24 cellular contexts compared by ENCODE assay signal in genomic region chr11:44145011-44145777, GRCh38. TPM values are rescaled to one million over a fixed set of nuclear protein-coding genes. Genes with fewer than 3 reads are reported as not detected.
DNase-seq lines count a peak whose midpoint lies in the region; ATAC-seq, FAIRE-seq and TF ChIP-seq lines count a peak whose summit lies in the region.
"Had no signal": no experiment of that assay in that cellular context is flagged by ENCODE, and none has a peak within 500 bp of the region (broad histone marks: within the 10 kb centered on the region; RNA-seq: fewer than 3 reads in every experiment).

No MANE protein-coding gene starts in this region.

- H3K79me2 ChIP-seq in K562 (ENCODE audit: control insufficient read depth, insufficient read depth, low read length), result no peaks in the 10 kb centered on the region

- H3K56ac ChIP-seq in IMR-90 (ENCODE audit: extremely low read depth, insufficient read depth, low read length), result no peak overlapping the region

- no peak overlapping the region for H4K91ac ChIP-seq in IMR-90 (ENCODE audit: insufficient read depth, low read depth, low read length)

- no peak overlapping the region for H4K8ac ChIP-seq in IMR-90 (ENCODE audit: low read depth in 2 of 2, low read length in 2 of 2)

- H4K5ac ChIP-seq in IMR-90 (ENCODE audit: low read depth, low read length), result no peak overlapping the region

- H3K4ac ChIP-seq in IMR-90 (ENCODE audit: low read depth, low read length), result no peak overlapping the region

- H3K27ac ChIP-seq in IMR-90 (ENCODE audit: insufficient read depth, low read length), result no peak overlapping the region
- no peak overlapping the region for H3K27ac ChIP-seq in K562 (ENCODE audit: extremely low read depth, low read depth, low read length)
- H3K27ac ChIP-seq in naive thymus-derived CD4-positive, alpha-beta T cell (ENCODE audit: low read depth, low read length), result no peak overlapping the region
- H3K27ac ChIP-seq: HL-60, KMS-11, SJCRH30 had no signal

- H2AFZ ChIP-seq in IMR-90 (replicated peaks; ENCODE audit: low read length, poor library complexity) (no peak overlapping the region), K562 (ENCODE audit: low read depth, low read length) (no peak overlapping the region)

- peak; percentile 15 for FAIRE-seq in K562 (lab: Jason Lieb, UNC)
- FAIRE-seq: HepG2, RCC 7860 had no signal

- peaks cover 5% of the 10 kb centered on the region; the same call in 1 of the 2 replicates for H3K36me3 ChIP-seq in IMR-90 (ENCODE audit: control insufficient read depth, insufficient read depth, low read length)
- peaks cover 13% of the 10 kb centered on the region; the same call in 1 of the 3 replicates for H3K36me3 ChIP-seq in K562 (ENCODE audit: control insufficient read depth, insufficient read depth, low read length)
- peaks cover 0 to 25% (median 3%) of the 10 kb centered on the region in 3 experiments for H3K36me3 ChIP-seq in naive thymus-derived CD4-positive, alpha-beta T cell (ENCODE audit: control insufficient read depth in 2 of 3, insufficient read depth in 3 of 3, low read length in 3 of 3)

- H3K9me3 ChIP-seq in IMR-90 (ENCODE audit: control insufficient read depth, insufficient read depth, low read length), result no peaks in the 10 kb centered on the region
- H3K9me3 ChIP-seq in K562 (replicated peaks; ENCODE audit: control insufficient read depth, insufficient read depth, low read depth, low read length), result no peaks in the 10 kb centered on the region
- H3K9me3 ChIP-seq in naive thymus-derived CD4-positive, alpha-beta T cell (ENCODE audit: control insufficient read depth in 2 of 3, low read length in 3 of 3), result no peaks in the 10 kb centered on the region
- H3K9me3 ChIP-seq: BLaER1 treated with 17β-estradiol and CSF1 and Interleukin-3, amounts not matched to agents 10 nM and 100 nM; SJCRH30 had no signal

- peaks cover 9 to 80% (median 60%) of the 10 kb centered on the region in 5 donors for H3K36me3 Mint-ChIP-seq in naive thymus-derived CD4-positive, alpha-beta T cell
- H3K36me3 Mint-ChIP-seq in activated T-cell treated with anti-CD3 and anti-CD28 coated beads, Interleukin-2, amount 50 U/mL, for 4 hours (ENCODE audit: insufficient read depth), result peaks cover 51% of the 10 kb centered on the region

- H3K27me3 ChIP-seq in IMR-90 (ENCODE audit: control insufficient read depth, insufficient read depth, low read length) (no peaks in the 10 kb centered on the region), K562 (ENCODE audit: control insufficient read depth in 2 of 2, insufficient read depth in 2 of 2, low read length in 2 of 2) (no peaks in the 10 kb centered on the region)
- no peaks in the 10 kb centered on the region for H3K27me3 ChIP-seq in naive thymus-derived CD4-positive, alpha-beta T cell (ENCODE audit: control insufficient read depth in 2 of 2, insufficient read depth in 2 of 2, low read length in 2 of 2)
- H3K27me3 ChIP-seq: BLaER1 treated with 17β-estradiol and CSF1 and Interleukin-3, amounts not matched to agents 10 nM and 100 nM; SJCRH30 had no signal

- H2BK20ac ChIP-seq in IMR-90 (ENCODE audit: low read depth, low read length), result no peak overlapping the region

- no peaks in the 10 kb centered on the region for H3K4me1 Mint-ChIP-seq in naive thymus-derived CD4-positive, alpha-beta T cell
- H3K4me1 Mint-ChIP-seq in activated T-cell treated with anti-CD3 and anti-CD28 coated beads, Interleukin-2, amount 50 U/mL, for 4 hours (ENCODE audit: low read depth), result no peaks in the 10 kb centered on the region

- H4K20me1 ChIP-seq in IMR-90 (ENCODE audit: insufficient read depth, low read length) (no peaks in the 10 kb centered on the region), K562 (replicated peaks; ENCODE audit: control insufficient read depth, insufficient read depth, low read length) (no peaks in the 10 kb centered on the region)
- H4K20me1 ChIP-seq: BLaER1 treated with 17β-estradiol and CSF1 and Interleukin-3, amounts not matched to agents 10 nM and 100 nM had no signal

- no peak overlapping the region for H3K18ac ChIP-seq in IMR-90 (ENCODE audit: low read depth, low read length)

- no peak overlapping the region for H3K23ac ChIP-seq in IMR-90 (ENCODE audit: low read depth, low read length)

- no peak overlapping the region for H2BK5ac ChIP-seq in IMR-90 (ENCODE audit: low read depth, low read length, poor library complexity, severe bottlenecking)

- POLR2A ChIA-PET in IMR-90 (lab: Charles Lee; ENCODE audit: unreplicated experiment), result no interaction called here
- POLR2A ChIA-PET in K562 (lab: Yijun Ruan, JAX), result interaction anchor here (0.8 kb wide), 1 partner anchor 22 kb away, joined by 3 read pairs; no protein-coding TSS in a partner anchor
- POLR2A ChIA-PET in naive thymus-derived CD4-positive, alpha-beta T cell (lab: Charles Lee), result no interaction called here

- in situ Hi-C loops in IMR-90 (cut with MboI; ENCODE audit: low sequenced_read_pairs) (no loop called here), K562 (cut with MboI) (no loop called here)

- TF ChIP-seq POLR2A in IMR-90 (IDR thresholded peaks at IDR 0.05; ENCODE audit: low read depth, low read length) (no peak), K562 (conservative IDR thresholded peaks at IDR 0.05) (no peak)

- no peak overlapping the region for H3K4me3 Mint-ChIP-seq in naive thymus-derived CD4-positive, alpha-beta T cell
- no peak overlapping the region for H3K4me3 Mint-ChIP-seq in activated T-cell treated with anti-CD3 and anti-CD28 coated beads, Interleukin-2, amount 50 U/mL, for 4 hours
- H3K4me3 Mint-ChIP-seq: CD8-positive, alpha-beta T cell had no signal

- TF ChIP-seq RAD21 in IMR-90 (IDR thresholded peaks at IDR 0.05; ENCODE audit: low read length) (no peak), K562 (CRISPR knock-in tag; conservative IDR thresholded peaks at IDR 0.05 in 1 of 2, IDR thresholded peaks at IDR 0.05 in 1 of 2) (no peak)

- ATAC-seq in IMR-90 (ENCODE audit: low read depth) (0 out of 2 replicates have a peak, but pooled peaks have one; percentile 32), K562 (no peak)
- no peak for ATAC-seq in naive thymus-derived CD4-positive, alpha-beta T cell
- no peak for ATAC-seq in activated T-cell treated with anti-CD3 and anti-CD28 coated beads, Interleukin-2, amount 50 U/mL, for 4 hours
- ATAC-seq: CD8-positive, alpha-beta T cell; HepG2 had no signal

- H3K14ac ChIP-seq in IMR-90 (replicated peaks; ENCODE audit: low read depth, low read length), result no peak overlapping the region

- DNase-seq in IMR-90 (peak; percentile 38), K562 (ENCODE audit: extremely low read depth in 1 of 4, low spot score in 3 of 4) (no peak), iris pigment epithelial cell (ENCODE audit: low read depth) (peak; percentile 31), smooth muscle cell of the brain vasculature (ENCODE audit: low read depth, low spot score) (peak; percentile 9), HuH-7 (ENCODE audit: low spot score) (no peak), NCI-H1417 (lab: John Stamatoyannopoulos, UW) (no peak)
- DNase-seq in naive thymus-derived CD4-positive, alpha-beta T cell, result no peak
- DNase-seq in activated T-cell treated with anti-CD3 and anti-CD28 coated beads, Interleukin-2, amount 50 U/mL, for 4 hours, result no peak
- DNase-seq: ACHN; Calu3; CD8-positive, alpha-beta T cell; EL; GF-D8; H7; NCI-H1105; NCI-H2081; NCI-H524 treated with DMSO at 0.1 percent for 48 hours; NCI-H82; SJCRH30 had no signal

- no peak overlapping the region for H2AK9ac ChIP-seq in IMR-90 (replicated peaks; ENCODE audit: low read depth, low read length, poor library complexity)

- H2BK15ac ChIP-seq in IMR-90 (ENCODE audit: low read depth, low read length), result no peak overlapping the region

- H3K79me1 ChIP-seq in IMR-90 (ENCODE audit: low read depth in 1 of 2, low read length in 2 of 2), result no peaks in the 10 kb centered on the region

- H3K4me3 ChIP-seq in IMR-90 (ENCODE audit: insufficient read depth, low read depth, low read length) (no peak overlapping the region), K562 (no peak overlapping the region)
- no peak overlapping the region for H3K4me3 ChIP-seq in naive thymus-derived CD4-positive, alpha-beta T cell (ENCODE audit: low read length)
- H3K4me3 ChIP-seq: BLaER1 treated with 17β-estradiol and CSF1 and Interleukin-3, amounts not matched to agents 10 nM and 100 nM; SJCRH30 had no signal

- H3K9ac ChIP-seq in IMR-90 (ENCODE audit: low read depth, low read length) (no peak overlapping the region), K562 (ENCODE audit: insufficient read depth in 1 of 2, low read depth in 2 of 2, low read length in 2 of 2) (no peak overlapping the region)
- H3K9ac ChIP-seq: BLaER1 treated with 17β-estradiol and CSF1 and Interleukin-3, amounts not matched to agents 10 nM and 100 nM; KMS-11 had no signal

- BruUV-seq in IMR-90 (replicated peaks; lab: Mats Ljungman, UMichigan) (no TSS peak), K562 (replicated peaks; lab: Mats Ljungman, UMichigan) (no TSS peak)

- H3K4me1 ChIP-seq in IMR-90 (ENCODE audit: control insufficient read depth, insufficient read depth, low read length), result peaks cover 2% of the 10 kb centered on the region; the same call in 1 of the 2 replicates
- H3K4me1 ChIP-seq in K562 (replicated peaks in 1 of 2; ENCODE audit: control insufficient read depth in 2 of 2, insufficient read depth in 2 of 2, low read length in 2 of 2), result peaks cover under 1 to 10% of the 10 kb centered on the region in 2 experiments; a peak in 4 of 5 replicates
- no peaks in the 10 kb centered on the region for H3K4me1 ChIP-seq in naive thymus-derived CD4-positive, alpha-beta T cell (ENCODE audit: control insufficient read depth in 2 of 2, insufficient read depth in 2 of 2, low read length in 2 of 2)

- H3K27ac Mint-ChIP-seq in naive thymus-derived CD4-positive, alpha-beta T cell, result no peak overlapping the region

- no peaks in the 10 kb centered on the region for H3K27me3 Mint-ChIP-seq in naive thymus-derived CD4-positive, alpha-beta T cell
- H3K27me3 Mint-ChIP-seq in activated T-cell treated with anti-CD3 and anti-CD28 coated beads, Interleukin-2, amount 50 U/mL, for 4 hours (ENCODE audit: low read depth), result no peaks in the 10 kb centered on the region

- no peak for TF ChIP-seq EP300 in K562 (IDR thresholded peaks at IDR 0.05; ENCODE audit: low read length)

- no CpG with 5 or more reads among the region's 3 CpGs for WGBS in IMR-90 (ENCODE audit: extremely low coverage in 2 of 2, insufficient read length in 1 of 2), 2 experiments
- WGBS in K562 (ENCODE audit: insufficient coverage, low coverage, missing lambda C conversion rate), result 78% methylated on average over 3 of the region's 3 CpGs

- H3K4me2 ChIP-seq in IMR-90 (ENCODE audit: low read depth, low read length) (no peak overlapping the region), K562 (ENCODE audit: insufficient read depth, low read length) (no peak overlapping the region)
- H3K4me2 ChIP-seq: KMS-11 had no signal

- no peak overlapping the region for H2BK120ac ChIP-seq in IMR-90 (ENCODE audit: low read depth, low read length)

- no peak overlapping the region for H2AK5ac ChIP-seq in IMR-90 (ENCODE audit: low read depth, low read length)

- no peak for TF ChIP-seq CTCF in IMR-90 (conservative IDR thresholded peaks at IDR 0.05; ENCODE audit: low read depth, low read length)
- no peak for TF ChIP-seq CTCF in K562 (IDR thresholded peaks at IDR 0.05 in 2 of 3, conservative IDR thresholded peaks at IDR 0.05 in 1 of 3; ENCODE audit: insufficient read depth in 2 of 3, low read depth in 1 of 3, low read length in 3 of 3)

- CTCF ChIA-PET in IMR-90 (lab: Yijun Ruan, JAX), result interaction anchor here (0.6 to 1.5 kb wide), 2 partner anchors 21 to 396 kb away, joined by 3 to 4 read pairs; no protein-coding TSS in a partner anchor
- CTCF ChIA-PET in K562 (lab: Yijun Ruan, JAX; ENCODE audit: low intra/inter-chr PET ratio), result no interaction called here
- CTCF ChIA-PET in naive thymus-derived CD4-positive, alpha-beta T cell (lab: Charles Lee), result no interaction called here

- intact Hi-C loops in IMR-90 (cut with micrococcal nuclease) (no loop called here), K562 (cut with micrococcal nuclease) (no loop called here)
- intact Hi-C loops in naive thymus-derived CD4-positive, alpha-beta T cell (cut with micrococcal nuclease), result no loop called here

- H3K9me3 Mint-ChIP-seq in naive thymus-derived CD4-positive, alpha-beta T cell, result peaks cover 0 to 8% (median 0%) of the 10 kb centered on the region in 11 donors
- H3K9me3 Mint-ChIP-seq in activated T-cell treated with anti-CD3 and anti-CD28 coated beads, Interleukin-2, amount 50 U/mL, for 4 hours, result no peaks in the 10 kb centered on the region
- H3K9me3 Mint-ChIP-seq: CD8-positive, alpha-beta T cell had no signal

- dilution Hi-C loops in IMR-90 (cut with HindIII; ENCODE audit: low sequenced_read_pairs, unreplicated experiment), result no loop called here

- H3K9me1 ChIP-seq in IMR-90 (ENCODE audit: insufficient read depth, low read length) (no peaks in the 10 kb centered on the region; the same call in 1 of the 2 replicates), K562 (ENCODE audit: control insufficient read depth, insufficient read depth, low read length) (no peaks in the 10 kb centered on the region)

RNA-seq across cellular contexts. Expression of gene EXT2, which starts 49.7 kb away (rescaled TPM):
- total RNA-seq in IMR-90 (2012; rRNA removed), result 66.1 and 85.3 TPM in 2 replicates
- 68.5 and 75.0 TPM in 2 replicates for polyA plus RNA-seq in IMR-90 (2012; rRNA removed)
- 56.0 and 72.5 TPM in 2 replicates for polyA plus RNA-seq in IMR-90 (2012; cell fraction: cytosol; rRNA removed)
- polyA plus RNA-seq in IMR-90 (2012; cell fraction: nucleus; rRNA removed; ENCODE audit: low replicate concordance), result 36.7 and 41.2 TPM in 2 replicates
- total RNA-seq in K562 (2011; cell fraction: chromatin; rRNA removed; ENCODE audit: low replicate concordance), result 100 and 105 TPM in 2 replicates
- total RNA-seq in K562 (2011; cell fraction: nucleolus; rRNA removed), result 133 and 140 TPM in 2 replicates
- total RNA-seq in K562 (2011; cell fraction: nucleoplasm; rRNA removed), result 105 and 121 TPM in 2 replicates
- total RNA-seq in K562 (2014; rRNA removed), result 38.8 and 39.5 TPM in 2 replicates
- total RNA-seq in K562 (2014; rRNA removed; fragmentation: Illumina TruSeq; extraction: Trizol), result 34.0 and 37.5 TPM in 2 replicates
- 38.5 and 40.9 TPM in 2 replicates for total RNA-seq in K562 (2015; rRNA removed; fragmentation: Illumina TruSeq; extraction: Trizol)
- total RNA-seq in K562 (2021), result 43.1 and 43.2 TPM in 2 replicates
- polyA plus RNA-seq in K562 (2011; rRNA removed), result 49.2 and 52.1 TPM in 2 replicates
- 42.1 and 45.0 TPM in 2 replicates for polyA plus RNA-seq in K562 (2011; cell fraction: cytosol; rRNA removed)
- polyA plus RNA-seq in K562 (2011; cell fraction: nucleus; rRNA removed), result 31.6 and 38.9 TPM in 2 replicates
- polyA plus RNA-seq in K562 (2012), result 33.7 and 39.0 TPM in 2 replicates
- polyA plus RNA-seq in K562 (2014; fragmentation: Illumina TruSeq; extraction: Trizol), result 35.0 and 38.1 TPM in 2 replicates
- 10 to 100 TPM in 1 of 2 experiments, 1 to 10 TPM in 1; 7.5 to 13.1 TPM for polyA plus RNA-seq in K562 (2014; fragmentation: Nextera tagmentation; extraction: Ambion mirVana)
- polyA plus RNA-seq in K562 (2014; rRNA removed), result 36.9 and 38.4 TPM in 2 replicates
- 80.3 and 83.4 TPM in 2 replicates for polyA minus RNA-seq in K562 (2011; rRNA and poly(A)+ RNA removed)
- polyA minus RNA-seq in K562 (2011; cell fraction: cytosol; rRNA and poly(A)+ RNA removed), result 34.9 and 35.8 TPM in 2 replicates
- 65.7 and 90.9 TPM in 2 replicates for polyA minus RNA-seq in K562 (2011; cell fraction: nucleus; rRNA and poly(A)+ RNA removed)
- 10 to 100 TPM; 27.2 to 33.4 (median 30.7) TPM for total RNA-seq in naive thymus-derived CD4-positive, alpha-beta T cell
- 10 to 100 TPM; 39.6 to 43.9 TPM for polyA plus RNA-seq in naive thymus-derived CD4-positive, alpha-beta T cell
- total RNA-seq in activated T-cell treated with anti-CD3 and anti-CD28 coated beads, Interleukin-2, amount 50 U/mL, for 4 hours, result 10 to 100 TPM; 30.4 to 37.8 (median 35.3) TPM

Comparison
In these comparisons a context has a peak if more than half of its experiments do, and no peak if none do; other contexts are left out.
1. DNase-seq: peak in IMR-90 (single experiment), iris pigment epithelial cell (single experiment) and smooth muscle cell of the brain vasculature (single experiment); none in K562 (0 of 4), naive thymus-derived CD4-positive, alpha-beta T cell (0 of 9), activated T-cell treated with anti-CD3 and anti-CD28 coated beads, Interleukin-2, amount 50 U/mL, for 4 hours (single experiment), HuH-7 (single experiment) and NCI-H1417 (0 of 3).